In genomic region chr1:218376722-218377121, GRCh38 we compare ENCODE assay signal across 10 cellular contexts. TPM values are rescaled to one million over a fixed set of nuclear protein-coding genes. Genes with fewer than 3 reads are reported as not detected.
DNase-seq lines count a peak whose midpoint lies in the region; ATAC-seq and TF ChIP-seq lines count a peak whose summit lies in the region.
"Had no signal": no experiment of that assay in that cellular context is flagged by ENCODE, and none has a peak within 500 bp of the region (broad histone marks: within the 10 kb centered on the region; RNA-seq: fewer than 3 reads in every experiment).

No MANE protein-coding gene starts in this region.

- TF ChIP-seq CTCF in right lobe of liver (IDR thresholded peaks at IDR 0.05) (no peak), gastroesophageal sphincter (IDR thresholded peaks at IDR 0.05) (no peak)

- H3K4me1 ChIP-seq in right lobe of liver (peaks cover 0 to 16% (median 4%) of the 10 kb centered on the region in 4 donors), gastroesophageal sphincter (peaks cover 9 to 55% (median 30%) of the 10 kb centered on the region in 3 donors)

- WGBS in right lobe of liver (ENCODE audit: insufficient coverage, low coverage, low lambda C conversion rate, missing lambda C conversion rate) = 57% methylated on average over 2 of the region's 2 CpGs
- 43 to 75% methylated on average over 1 to 2 of the region's 2 CpGs for WGBS in gastroesophageal sphincter (ENCODE audit: low coverage in 1 of 2), 2 donors

- no peaks in the 10 kb centered on the region for H3K9me3 ChIP-seq in MG63
- H3K9me3 ChIP-seq in right lobe of liver = no peaks in the 10 kb centered on the region
- H3K9me3 ChIP-seq in gastroesophageal sphincter = no peaks in the 10 kb centered on the region
- H3K9me3 ChIP-seq: neutrophil had no signal

- no peak overlapping the region for H3K4me3 ChIP-seq in MG63
- H3K4me3 ChIP-seq in right lobe of liver = no peak overlapping the region
- no peak overlapping the region for H3K4me3 ChIP-seq in gastroesophageal sphincter

- TF ChIP-seq EP300 in gastroesophageal sphincter (IDR thresholded peaks at IDR 0.05) = no peak

- H3K27ac ChIP-seq in right lobe of liver = no peak overlapping the region
- H3K27ac ChIP-seq in gastroesophageal sphincter = no peak overlapping the region
- H3K27ac ChIP-seq: neutrophil had no signal

- H3K36me3 ChIP-seq in MG63 = no peaks in the 10 kb centered on the region
- no peaks in the 10 kb centered on the region for H3K36me3 ChIP-seq in right lobe of liver
- no peaks in the 10 kb centered on the region for H3K36me3 ChIP-seq in gastroesophageal sphincter
- H3K36me3 ChIP-seq: neutrophil had no signal

- intact Hi-C loops in right lobe of liver (cut with DNase I) = no loop called here

- DNase-seq in MG63 = peak; percentile 47
- peak in 1 of 3 donors; percentile 30 for DNase-seq in right lobe of liver
- DNase-seq in activated T-cell treated with anti-CD3 and anti-CD28 coated beads for 4 hours = no peak
- no peak for DNase-seq in NK-92 treated with Interleukin-12 subunit alpha and Interleukin-12 subunit beta, amount 100 ng/mL, for 24 hours (lab: John Stamatoyannopoulos, UW)
- no peak for DNase-seq in superior temporal gyrus (ENCODE audit: extremely low spot score)
- DNase-seq: NCI-H2227 treated with DMSO at 0.1 percent for 48 hours had no signal

- TF ChIP-seq POLR2A in right lobe of liver (IDR thresholded peaks at IDR 0.05) = no peak
- no peak for TF ChIP-seq POLR2A in gastroesophageal sphincter (IDR thresholded peaks at IDR 0.05)

- ATAC-seq in GM18867 (IDR thresholded peaks at IDR 0.05; ENCODE audit: unreplicated experiment) (peak; percentile 18), GM21825 (IDR thresholded peaks at IDR 0.05; ENCODE audit: unreplicated experiment) (peak; percentile 5), right lobe of liver (peak in 3 of 4 donors; percentile 46 to 65 (median 55)), gastroesophageal sphincter (no peak)

- H3K27me3 ChIP-seq in MG63 (no peaks in the 10 kb centered on the region), right lobe of liver (no peaks in the 10 kb centered on the region), gastroesophageal sphincter (no peaks in the 10 kb centered on the region)
- H3K27me3 ChIP-seq: neutrophil had no signal

RNA-seq across cellular contexts. Expression of gene TGFB2, which starts 31.6 kb away (rescaled TPM):
- 0.05 and 0.92 TPM in 2 replicates for total RNA-seq in MG63 (2014; rRNA removed; shearing (Covaris generic); ENCODE audit: low replicate concordance)
- total RNA-seq in right lobe of liver = 1 to 10 TPM in 1 of 6 experiments, under 1 TPM in 5; 0.18 to 2.8 (median 0.34) TPM
- 1 to 10 TPM; 3.3 to 9.4 (median 6.8) TPM for total RNA-seq in gastroesophageal sphincter
